ENCODE assay signal across 29 cellular contexts in the genomic region with DNA sequence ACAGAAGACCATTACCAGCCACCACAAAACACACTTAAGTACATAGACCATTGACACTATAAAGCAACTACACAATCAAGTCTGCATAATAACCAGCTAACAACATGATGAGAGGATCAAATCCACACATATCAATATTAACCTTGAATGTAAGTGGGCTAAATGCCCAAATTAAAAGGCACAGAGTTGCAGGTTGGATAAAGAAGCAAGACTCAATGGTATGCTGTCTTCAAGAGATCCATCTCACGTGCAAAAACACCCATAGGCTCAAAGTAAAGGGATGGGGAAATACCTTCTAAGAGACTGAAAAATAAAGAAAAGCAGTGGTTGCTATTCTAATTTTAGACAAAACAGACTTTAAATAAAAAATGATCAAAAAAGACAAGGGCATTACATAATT.
"Had no signal": no experiment of that assay in that cellular context is flagged by ENCODE, and none has a peak within 500 bp of the region (broad histone marks: within the 10 kb centered on the region; RNA-seq: fewer than 3 reads in every experiment).

No MANE protein-coding gene starts in this region.

- ATAC-seq: activated CD4-positive, alpha-beta T cell treated with anti-CD3 and anti-CD28 coated beads for 36 hours; activated naive CD8-positive, alpha-beta T cell treated with anti-CD3 and anti-CD28 coated beads, Interleukin-2, amount 50 U/mL, for 24 hours; activated T-cell treated with anti-CD3 and anti-CD28 coated beads, Interleukin-2, amount 50 U/mL, for 4 hours; activated T-helper 17 cell treated with anti-CD3 and anti-CD28 coated beads, Interleukin-2, amount 50 U/mL, for 72 hours; body of pancreas; gastroesophageal sphincter; heart right ventricle had no signal

- H3K9me3 Mint-ChIP-seq: activated naive CD4-positive, alpha-beta T cell treated with anti-CD3 and anti-CD28 coated beads for 36 hours; activated naive CD4-positive, alpha-beta T cell treated with anti-CD3 and anti-CD28 coated beads, Interleukin-2, amount 50 U/mL, for 24 hours; activated naive CD8-positive, alpha-beta T cell treated with anti-CD3 and anti-CD28 coated beads, Interleukin-2, amount 50 U/mL, for 24 hours; activated T-cell treated with anti-CD3 and anti-CD28 coated beads, Interleukin-2, amount 50 U/mL, for 4 hours had no signal

- H3K36me3 Mint-ChIP-seq: activated naive CD4-positive, alpha-beta T cell treated with anti-CD3 and anti-CD28 coated beads, Interleukin-2, amount 50 U/mL, for 24 hours had no signal

- H3K27me3 Mint-ChIP-seq: activated CD4-positive, alpha-beta T cell treated with anti-CD3 and anti-CD28 coated beads for 36 hours; activated naive CD4-positive, alpha-beta T cell treated with anti-CD3 and anti-CD28 coated beads, Interleukin-2, amount 50 U/mL, for 24 hours; activated naive CD8-positive, alpha-beta T cell treated with anti-CD3 and anti-CD28 coated beads for 36 hours; activated naive CD8-positive, alpha-beta T cell treated with anti-CD3 and anti-CD28 coated beads, Interleukin-2, amount 50 U/mL, for 24 hours; activated T-helper 17 cell treated with anti-CD3 and anti-CD28 coated beads, Interleukin-2, amount 50 U/mL, for 72 hours had no signal

- H3K4me3 Mint-ChIP-seq: activated CD4-positive, alpha-beta memory T cell treated with anti-CD3 and anti-CD28 coated beads, Interleukin-2, amount 10 ng/mL, durations not matched to agents 7 days and 5 days; activated CD4-positive, alpha-beta T cell treated with anti-CD3 and anti-CD28 coated beads for 36 hours; activated CD4-positive, alpha-beta T cell treated with anti-CD3 and anti-CD28 coated beads, Interleukin-2, amount 10 ng/mL, durations not matched to agents 24 days and 14 days; activated naive CD4-positive, alpha-beta T cell treated with anti-CD3 and anti-CD28 coated beads for 36 hours; activated naive CD4-positive, alpha-beta T cell treated with anti-CD3 and anti-CD28 coated beads, Interleukin-2, amount 50 U/mL, for 24 hours; activated naive CD8-positive, alpha-beta T cell treated with anti-CD3 and anti-CD28 coated beads for 36 hours; activated naive CD8-positive, alpha-beta T cell treated with anti-CD3 and anti-CD28 coated beads, Interleukin-2, amount 50 U/mL, for 24 hours; activated T-cell treated with anti-CD3 and anti-CD28 coated beads, Interleukin-2, amount 50 U/mL, for 4 hours; activated T-helper 17 cell treated with anti-CD3 and anti-CD28 coated beads, Interleukin-2, amount 50 U/mL, for 72 hours; T-helper 2 cell treated with Interferon-gamma antibody and Interleukin-4, amounts not matched to agents 5 μg/mL and 100 μg/mL, for 36 hours had no signal

- H3K27ac Mint-ChIP-seq: activated CD4-positive, alpha-beta memory T cell treated with anti-CD3 and anti-CD28 coated beads, Interleukin-2, amount 10 ng/mL, durations not matched to agents 7 days and 5 days; activated CD4-positive, alpha-beta T cell treated with anti-CD3 and anti-CD28 coated beads for 36 hours; activated CD4-positive, alpha-beta T cell treated with anti-CD3 and anti-CD28 coated beads, Interleukin-2, amount 10 ng/mL, durations not matched to agents 24 days and 14 days; activated naive CD4-positive, alpha-beta T cell treated with anti-CD3 and anti-CD28 coated beads for 36 hours; activated naive CD4-positive, alpha-beta T cell treated with anti-CD3 and anti-CD28 coated beads, Interleukin-2, amount 50 U/mL, for 24 hours; activated naive CD8-positive, alpha-beta T cell treated with anti-CD3 and anti-CD28 coated beads for 36 hours; activated naive CD8-positive, alpha-beta T cell treated with anti-CD3 and anti-CD28 coated beads, Interleukin-2, amount 50 U/mL, for 24 hours; activated T-helper 17 cell treated with anti-CD3 and anti-CD28 coated beads, Interleukin-2, amount 50 U/mL, for 72 hours; T-helper 2 cell treated with Interferon-gamma antibody and Interleukin-4, amounts not matched to agents 5 μg/mL and 100 μg/mL, for 36 hours had no signal

- DNase-seq: activated CD4-positive, alpha-beta memory T cell treated with anti-CD3 and anti-CD28 coated beads, Interleukin-2, amount 10 ng/mL, durations not matched to agents 7 days and 5 days; activated CD4-positive, alpha-beta T cell treated with anti-CD3 and anti-CD28 coated beads for 36 hours; activated CD4-positive, alpha-beta T cell treated with anti-CD3 and anti-CD28 coated beads, Interleukin-2, amount 10 ng/mL, durations not matched to agents 24 days and 14 days; activated CD4-positive, CD25-positive, alpha-beta regulatory T cell; activated CD4-positive, CD25-positive, alpha-beta regulatory T cell treated with anti-CD3 and anti-CD28 coated beads, Interleukin-2, amount 50 U/mL, for 72 hours; activated CD8-positive, alpha-beta memory T cell treated with anti-CD3 and anti-CD28 coated beads, Interleukin-2, amount 50 U/mL, for 48 hours; activated effector memory CD4-positive, alpha-beta T cell treated with Interleukin-2 at 50 U/mL for 16 hours; activated gamma-delta T cell treated with Interleukin-2 at 50 U/mL for 16 hours; activated naive CD4-positive, alpha-beta T cell treated with anti-CD3 and anti-CD28 coated beads for 36 hours; activated naive CD8-positive, alpha-beta T cell treated with anti-CD3 and anti-CD28 coated beads for 36 hours; activated naive CD8-positive, alpha-beta T cell treated with anti-CD3 and anti-CD28 coated beads, Interleukin-2, amount 50 U/mL, for 24 hours; activated T-cell treated with anti-CD3 and anti-CD28 coated beads for 4 hours; activated T-cell treated with anti-CD3 and anti-CD28 coated beads, Interleukin-2, amount 50 U/mL, for 4 hours; adrenal gland; amygdala; aorta; body of pancreas; caudate nucleus; cortex of kidney; dermis blood vessel endothelial cell; effector CD4-positive, alpha-beta T cell; esophagus squamous epithelium; foreskin melanocyte; heart right ventricle; T1000 had no signal
